In genomic region chr2:23324281-23324680, GRCh38 we compare ENCODE assay signal across 13 cellular contexts.
"Had no signal": no experiment of that assay in that cellular context is flagged by ENCODE, and none has a peak within 500 bp of the region (broad histone marks: within the 10 kb centered on the region; RNA-seq: fewer than 3 reads in every experiment).

No MANE protein-coding gene starts in this region.

- H3K4me1 ChIP-seq: psoas muscle, transverse colon had no signal

- ATAC-seq: activated T-cell treated with anti-CD3 and anti-CD28 coated beads, Interleukin-2, amount 50 U/mL, for 72 hours; effector memory CD8-positive, alpha-beta T cell; left ventricle myocardium superior; naive thymus-derived CD8-positive, alpha-beta T cell; psoas muscle; right cardiac atrium had no signal

- H3K27me3 ChIP-seq: transverse colon, uterus had no signal

- H3K27ac ChIP-seq: psoas muscle, transverse colon, uterus had no signal

- H3K36me3 ChIP-seq: transverse colon, uterus had no signal

- H3K9me3 ChIP-seq: psoas muscle, transverse colon, uterus had no signal

- H3K4me3 ChIP-seq: psoas muscle, transverse colon, uterus had no signal

- DNase-seq: activated CD4-positive, alpha-beta T cell treated with anti-CD3 and anti-CD28 coated beads, Interleukin-2, amount 50 U/mL, for 4 hours; activated effector memory CD4-positive, alpha-beta T cell treated with anti-CD3 and anti-CD28 coated beads, Interleukin-2, amount 50 U/mL, for 16 hours; activated T-cell treated with anti-CD3 and anti-CD28 coated beads, Interleukin-2, amount 50 U/mL, for 72 hours; effector memory CD8-positive, alpha-beta T cell; left ventricle myocardium superior; naive thymus-derived CD8-positive, alpha-beta T cell; psoas muscle; right cardiac atrium; small intestine; stimulated activated CD4-positive, alpha-beta T cell treated with anti-CD3 and anti-CD28 coated beads, Interleukin-15, amount 100 ng/mL, for 24 hours; stimulated activated CD4-positive, alpha-beta T cell treated with anti-CD3 and anti-CD28 coated beads, Interleukin-2, amount 100 ng/mL, for 48 hours; transverse colon; uterus had no signal
